8 cellular contexts compared by ENCODE assay signal in genomic region chr21:33403128-33403785, GRCh38. TPM values are rescaled to one million over a fixed set of nuclear protein-coding genes. Genes with fewer than 3 reads are reported as not detected.
A peak's percentile ranks its signal among the peaks of the same experiment; 100 is the strongest.
DNase-seq lines count a peak whose midpoint lies in the region; ATAC-seq lines count a peak whose summit lies in the region.

Gene IFNGR2, plus strand, starts transcription at chr21:33403413. Its CDS starts 131 bp downstream, at chr21:33403544.

- intact Hi-C loops in left ventricle myocardium superior (cut with micrococcal nuclease) = no loop called here

- ATAC-seq in left ventricle myocardium superior = peak; percentile 72

- peak within 1 kb of the TSS; percentile 86 for H3K27ac ChIP-seq in angular gyrus (ENCODE audit: low read depth, low read length)

- peak; percentile 75 for DNase-seq in COLO668 (lab: John Stamatoyannopoulos, UW; ENCODE audit: unreplicated experiment)
- no peak for DNase-seq in H4 (ENCODE audit: low spot score)
- DNase-seq in RPMI7951 (ENCODE audit: low read depth) = peak; percentile 42
- peak; percentile 78 for DNase-seq in left ventricle myocardium superior
- no peak for DNase-seq in pulmonary artery endothelial cell (ENCODE audit: low read depth, low spot score)
- DNase-seq in medulla oblongata (ENCODE audit: extremely low spot score) = no peak
- no peak for DNase-seq in NCI-H2196 treated with DMSO at 0.1 percent for 48 hours (lab: John Stamatoyannopoulos, UW; ENCODE audit: unreplicated experiment)

RNA-seq across cellular contexts. Expression of gene IFNGR2, which starts in this region (rescaled TPM):
- total RNA-seq in H4 (2014; rRNA removed; shearing (Covaris generic)) = 92.0 and 103 TPM in 2 replicates
- total RNA-seq in RPMI7951 (2014; rRNA removed; shearing (Covaris generic)) = 55.3 and 78.7 TPM in 2 replicates
- total RNA-seq in left ventricle myocardium superior (35.1 TPM), pulmonary artery endothelial cell (63.6 and 68.8 TPM in 2 replicates)

Comparison
In these comparisons a context has a peak if more than half of its experiments do, and no peak if none do; other contexts are left out.
1. DNase-seq: peak in COLO668 (single experiment), RPMI7951 (single experiment) and left ventricle myocardium superior (single experiment); none in H4 (single experiment), pulmonary artery endothelial cell (single experiment), medulla oblongata (single experiment) and NCI-H2196 treated with DMSO at 0.1 percent for 48 hours (single experiment).